Comparison of ENCODE assay signal across 36 cellular contexts in the genomic region with DNA sequence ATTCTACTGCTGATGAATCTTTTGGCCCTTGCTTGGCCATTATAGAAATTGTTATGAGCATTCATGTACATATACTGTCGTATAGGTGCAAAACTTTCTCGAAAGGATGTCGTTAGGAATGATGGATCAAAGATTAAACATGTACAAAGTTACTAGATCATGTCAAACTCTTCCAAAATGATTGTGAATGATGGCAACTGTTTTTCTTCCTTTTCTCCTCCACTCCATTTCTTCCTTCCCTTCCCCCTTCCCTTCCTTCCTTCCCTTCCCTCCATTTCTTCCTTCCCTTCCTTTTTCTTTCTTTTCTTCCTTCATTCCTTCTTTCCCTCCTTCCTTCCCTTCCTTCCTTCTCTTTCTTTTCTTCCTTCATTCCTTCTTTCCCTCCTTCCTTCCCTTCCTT.
DNase-seq lines count a peak whose midpoint lies in the region; ATAC-seq, FAIRE-seq and TF ChIP-seq lines count a peak whose summit lies in the region.
"Had no signal": no experiment of that assay in that cellular context is flagged by ENCODE, and none has a peak within 500 bp of the region (broad histone marks: within the 10 kb centered on the region; RNA-seq: fewer than 3 reads in every experiment).

No MANE protein-coding gene starts in this region.

- no peaks in the 10 kb centered on the region for H3K36me3 Mint-ChIP-seq in WTC11
- H3K36me3 Mint-ChIP-seq in activated T-cell treated with anti-CD3 and anti-CD28 coated beads, Interleukin-2, amount 50 U/mL, for 4 hours (ENCODE audit: insufficient read depth), result no peaks in the 10 kb centered on the region
- H3K36me3 Mint-ChIP-seq: CD14-positive monocyte; CD4-positive, alpha-beta memory T cell; CD4-positive, CD25-positive, alpha-beta regulatory T cell; CD8-positive, alpha-beta memory T cell; CD8-positive, alpha-beta T cell had no signal

- no peak overlapping the region for H3K27ac ChIP-seq in HepG2 (ENCODE audit: extremely low read length, insufficient read depth, low read length)
- H3K27ac ChIP-seq in right lobe of liver, result no peak overlapping the region
- H3K27ac ChIP-seq in OCI-LY7 (ENCODE audit: low read depth, low read length, poor library complexity, severe bottlenecking), result no peak overlapping the region
- no peak overlapping the region for H3K27ac ChIP-seq in K562 (ENCODE audit: extremely low read depth, low read depth, low read length)
- H3K27ac ChIP-seq: 22Rv1; A549; BLaER1; BLaER1 treated with 17β-estradiol and CSF1 and Interleukin-3, amounts not matched to agents 10 nM and 100 nM; C4-2B had no signal

- TF ChIP-seq EP300 in HepG2 (IDR thresholded peaks at IDR 0.05; ENCODE audit: low read depth in 2 of 2, low read length in 2 of 2) (no peak), HepG2 (CRISPR knock-in tag; IDR thresholded peaks at IDR 0.05; ENCODE audit: borderline replicate concordance) (no peak), K562 (IDR thresholded peaks at IDR 0.05; ENCODE audit: low read length) (no peak)

- TF ChIP-seq RAD21 in HepG2 (CRISPR knock-in tag; IDR thresholded peaks at IDR 0.05) (no peak), K562 (CRISPR knock-in tag; conservative IDR thresholded peaks at IDR 0.05 in 1 of 2, IDR thresholded peaks at IDR 0.05 in 1 of 2) (no peak)

- H3K9me2 ChIP-seq in OCI-LY7 (ENCODE audit: insufficient read depth, low read length), result no peaks in the 10 kb centered on the region

- H4K20me1 ChIP-seq in HepG2 (ENCODE audit: insufficient read depth, low read length) (no peaks in the 10 kb centered on the region), OCI-LY7 (ENCODE audit: insufficient read depth, low read length) (no peaks in the 10 kb centered on the region), K562 (replicated peaks; ENCODE audit: control insufficient read depth, insufficient read depth, low read length) (no peaks in the 10 kb centered on the region)
- H4K20me1 ChIP-seq: BLaER1; BLaER1 treated with 17β-estradiol and CSF1 and Interleukin-3, amounts not matched to agents 10 nM and 100 nM had no signal

- no peak overlapping the region for H3K4me2 ChIP-seq in HepG2 (ENCODE audit: low read depth, low read length)
- no peak overlapping the region for H3K4me2 ChIP-seq in OCI-LY7 (ENCODE audit: low read length)
- no peak overlapping the region for H3K4me2 ChIP-seq in K562 (ENCODE audit: insufficient read depth, low read length)
- H3K4me2 ChIP-seq: A549; BLaER1; BLaER1 treated with 17β-estradiol and CSF1 and Interleukin-3, amounts not matched to agents 10 nM and 100 nM had no signal

- intact Hi-C loops in HepG2 (cut with micrococcal nuclease; ENCODE audit: unreplicated experiment) (no loop called here), right lobe of liver (cut with DNase I) (no loop called here), OCI-LY7 (cut with micrococcal nuclease; ENCODE audit: unreplicated experiment) (no loop called here), K562 (cut with micrococcal nuclease) (no loop called here), left cardiac atrium (cut with DNase I) (no loop called here)

- DNase-seq in HepG2 (ENCODE audit: low spot score) (no peak), right lobe of liver (no peak), OCI-LY7 (ENCODE audit: low spot score) (no peak), WTC11 (ENCODE audit: low spot score) (no peak), K562 (ENCODE audit: extremely low read depth in 1 of 4, low spot score in 3 of 4) (no peak), left cardiac atrium (no peak), NCI-H1092 (lab: John Stamatoyannopoulos, UW) (no peak)
- no peak for DNase-seq in activated T-cell treated with anti-CD3 and anti-CD28 coated beads, Interleukin-2, amount 50 U/mL, for 4 hours
- DNase-seq: 8988T; ACHN; AML-193; BE2C; C1 segment of cervical spinal cord; Caco-2; Calu3; CD4-positive, alpha-beta memory T cell; CD4-positive, alpha-beta T cell; CD4-positive, CD25-positive, alpha-beta regulatory T cell; CD8-positive, alpha-beta memory T cell; CD8-positive, alpha-beta T cell; COR-L47; DMS 273 treated with DMSO at 0.1 percent for 48 hours; DMS153; DMS53; DMS79; DMS79 treated with DMSO at 0.1 percent for 48 hours; DND-41; EL had no signal

- no peaks in the 10 kb centered on the region for H3K4me1 Mint-ChIP-seq in WTC11
- no peaks in the 10 kb centered on the region for H3K4me1 Mint-ChIP-seq in activated T-cell treated with anti-CD3 and anti-CD28 coated beads, Interleukin-2, amount 50 U/mL, for 4 hours (ENCODE audit: low read depth)
- H3K4me1 Mint-ChIP-seq: B cell; CD14-positive monocyte; CD4-positive, alpha-beta memory T cell; CD4-positive, CD25-positive, alpha-beta regulatory T cell; CD8-positive, alpha-beta memory T cell had no signal

- no peaks in the 10 kb centered on the region for H3K27me3 ChIP-seq in HepG2 (ENCODE audit: control insufficient read depth in 1 of 2, insufficient read depth in 2 of 2, low read length in 2 of 2)
- H3K27me3 ChIP-seq in right lobe of liver, result no peaks in the 10 kb centered on the region
- H3K27me3 ChIP-seq in K562 (ENCODE audit: control insufficient read depth in 2 of 2, insufficient read depth in 2 of 2, low read length in 2 of 2), result no peaks in the 10 kb centered on the region
- H3K27me3 ChIP-seq: BE2C; BLaER1; BLaER1 treated with 17β-estradiol and CSF1 and Interleukin-3, amounts not matched to agents 10 nM and 100 nM had no signal

- no peak for TF ChIP-seq POLR2A in HepG2 (IDR thresholded peaks at IDR 0.05; ENCODE audit: insufficient read depth in 1 of 2, low read depth in 2 of 2, low read length in 2 of 2)
- no peak for TF ChIP-seq POLR2A in right lobe of liver (IDR thresholded peaks at IDR 0.05)
- TF ChIP-seq POLR2A in K562 (conservative IDR thresholded peaks at IDR 0.05), result no peak

- peaks cover 6% of the 10 kb centered on the region for H3K9me3 Mint-ChIP-seq in WTC11
- H3K9me3 Mint-ChIP-seq in activated T-cell treated with anti-CD3 and anti-CD28 coated beads, Interleukin-2, amount 50 U/mL, for 4 hours, result peaks cover 25% of the 10 kb centered on the region

- in situ Hi-C loops in HepG2 (cut with HindIII; ENCODE audit: extremely low pct_ligation_motif_present, low pct_unique_long_range_greater_than_20kb), result no loop called here
- in situ Hi-C loops in K562 (cut with MboI), result no loop called here

- CTCF ChIA-PET in HepG2 (lab: Yijun Ruan, JAX; ENCODE audit: low intra/inter-chr PET ratio, low total read pairs) (no interaction called here), OCI-LY7 (lab: Charles Lee; ENCODE audit: unreplicated experiment) (no interaction called here), WTC11 (lab: Charles Lee) (no interaction called here), K562 (lab: Yijun Ruan, JAX; ENCODE audit: low intra/inter-chr PET ratio) (no interaction called here)

- no peak overlapping the region for H3K4me3 ChIP-seq in HepG2 (replicated peaks in 1 of 3; ENCODE audit: insufficient read depth in 1 of 3, low read depth in 2 of 3, low read length in 3 of 3)
- H3K4me3 ChIP-seq in right lobe of liver, result no peak overlapping the region
- no peak overlapping the region for H3K4me3 ChIP-seq in OCI-LY7 (ENCODE audit: low read depth, low read length, poor library complexity, severe bottlenecking)
- H3K4me3 ChIP-seq in K562, result no peak overlapping the region
- H3K4me3 ChIP-seq: A549; BLaER1; BLaER1 treated with 17β-estradiol and CSF1 and Interleukin-3, amounts not matched to agents 10 nM and 100 nM had no signal

- no peaks in the 10 kb centered on the region for H3K27me3 Mint-ChIP-seq in WTC11 (ENCODE audit: low read depth)
- no peaks in the 10 kb centered on the region for H3K27me3 Mint-ChIP-seq in activated T-cell treated with anti-CD3 and anti-CD28 coated beads, Interleukin-2, amount 50 U/mL, for 4 hours (ENCODE audit: low read depth)
- H3K27me3 Mint-ChIP-seq: B cell; CD4-positive, alpha-beta memory T cell; CD4-positive, alpha-beta T cell; CD4-positive, CD25-positive, alpha-beta regulatory T cell; CD8-positive, alpha-beta memory T cell had no signal

- H3K4me1 ChIP-seq in HepG2 (ENCODE audit: insufficient read depth, low read length) (no peaks in the 10 kb centered on the region), right lobe of liver (no peaks in the 10 kb centered on the region), OCI-LY7 (ENCODE audit: insufficient read depth, low read length, poor library complexity, severe bottlenecking) (peaks cover 4% of the 10 kb centered on the region), K562 (replicated peaks in 1 of 2; ENCODE audit: control insufficient read depth in 2 of 2, insufficient read depth in 2 of 2, low read length in 2 of 2) (no peaks in the 10 kb centered on the region)
- H3K4me1 ChIP-seq: A549, BLaER1, Caco-2 had no signal

- no peak overlapping the region for H3K27ac Mint-ChIP-seq in WTC11
- H3K27ac Mint-ChIP-seq: B cell; CD14-positive monocyte; CD4-positive, alpha-beta memory T cell; CD4-positive, alpha-beta T cell; CD4-positive, CD25-positive, alpha-beta regulatory T cell; CD8-positive, alpha-beta memory T cell; CD8-positive, alpha-beta T cell had no signal

- POLR2A ChIA-PET in HepG2 (lab: Yijun Ruan, JAX) (no interaction called here), OCI-LY7 (lab: Charles Lee) (no interaction called here), WTC11 (lab: Charles Lee) (no interaction called here), K562 (lab: Yijun Ruan, JAX) (no interaction called here)

- no peaks in the 10 kb centered on the region for H3K9me1 ChIP-seq in K562 (ENCODE audit: control insufficient read depth, insufficient read depth, low read length)

- FAIRE-seq in HepG2 (lab: Jason Lieb, UNC) (no peak), K562 (lab: Jason Lieb, UNC) (no peak)
- FAIRE-seq: A549, D721Med had no signal

- BruUV-seq in HepG2 (replicated peaks; lab: Mats Ljungman, UMichigan) (no TSS peak), OCI-LY7 (replicated peaks; lab: Mats Ljungman, UMichigan) (no TSS peak), K562 (replicated peaks; lab: Mats Ljungman, UMichigan) (no TSS peak)

- H3K79me2 ChIP-seq in HepG2 (ENCODE audit: insufficient read depth, low read length) (no peaks in the 10 kb centered on the region), OCI-LY7 (ENCODE audit: insufficient read depth, low read depth, low read length) (no peaks in the 10 kb centered on the region), K562 (ENCODE audit: control insufficient read depth, insufficient read depth, low read length) (no peaks in the 10 kb centered on the region)

- ATAC-seq in HepG2 (no peak), right lobe of liver (no peak), WTC11 (no peak), K562 (no peak), left cardiac atrium (no peak)
- no peak for ATAC-seq in activated T-cell treated with anti-CD3 and anti-CD28 coated beads, Interleukin-2, amount 50 U/mL, for 4 hours
- ATAC-seq: A549; CD8-positive, alpha-beta T cell had no signal

- H2AFZ ChIP-seq in HepG2 (ENCODE audit: low read length) (no peak overlapping the region), OCI-LY7 (ENCODE audit: low read length) (0 out of 2 replicates have a peak overlapping the region, but pooled peaks have one; percentile 21), K562 (ENCODE audit: low read depth, low read length) (no peak overlapping the region)

- H3K9ac ChIP-seq in HepG2 (ENCODE audit: insufficient read depth, low read depth, low read length) (no peak overlapping the region), K562 (ENCODE audit: insufficient read depth in 1 of 2, low read depth in 2 of 2, low read length in 2 of 2) (no peak overlapping the region)
- H3K9ac ChIP-seq: BLaER1; BLaER1 treated with 17β-estradiol and CSF1 and Interleukin-3, amounts not matched to agents 10 nM and 100 nM had no signal

- H3K36me3 ChIP-seq in HepG2 (replicated peaks in 1 of 2; ENCODE audit: control insufficient read depth in 1 of 2, insufficient read depth in 2 of 2, low read length in 2 of 2), result no peaks in the 10 kb centered on the region
- no peaks in the 10 kb centered on the region for H3K36me3 ChIP-seq in right lobe of liver
- H3K36me3 ChIP-seq in OCI-LY7 (ENCODE audit: insufficient read depth, low read length), result no peaks in the 10 kb centered on the region; the same call in 1 of the 2 replicates
- H3K36me3 ChIP-seq in K562 (ENCODE audit: control insufficient read depth, insufficient read depth, low read length), result no peaks in the 10 kb centered on the region
- H3K36me3 ChIP-seq: BE2C; BLaER1; BLaER1 treated with 17β-estradiol and CSF1 and Interleukin-3, amounts not matched to agents 10 nM and 100 nM had no signal

- no peak overlapping the region for H3K4me3 Mint-ChIP-seq in WTC11
- no peak overlapping the region for H3K4me3 Mint-ChIP-seq in activated T-cell treated with anti-CD3 and anti-CD28 coated beads, Interleukin-2, amount 50 U/mL, for 4 hours
- H3K4me3 Mint-ChIP-seq: B cell; CD14-positive monocyte; CD4-positive, alpha-beta memory T cell; CD4-positive, alpha-beta T cell; CD4-positive, CD25-positive, alpha-beta regulatory T cell; CD8-positive, alpha-beta memory T cell; CD8-positive, alpha-beta T cell had no signal

- 24% methylated on average over 3 of the region's 3 CpGs for WGBS in HepG2 (ENCODE audit: low lambda C conversion rate)
- 74% methylated on average over 3 of the region's 3 CpGs for WGBS in right lobe of liver (ENCODE audit: insufficient coverage, low coverage, low lambda C conversion rate, missing lambda C conversion rate)
- 3% methylated on average over 3 of the region's 3 CpGs for WGBS in K562 (ENCODE audit: insufficient coverage, low coverage, missing lambda C conversion rate)

- no peak for TF ChIP-seq CTCF in HepG2 (CRISPR knock-in tag; IDR thresholded peaks at IDR 0.05)
- no peak for TF ChIP-seq CTCF in right lobe of liver (IDR thresholded peaks at IDR 0.05)
- TF ChIP-seq CTCF in OCI-LY7 (conservative IDR thresholded peaks at IDR 0.05; ENCODE audit: low read length), result no peak
- no peak for TF ChIP-seq CTCF in WTC11 (IDR thresholded peaks at IDR 0.05)
- TF ChIP-seq CTCF in K562 (IDR thresholded peaks at IDR 0.05 in 2 of 3, conservative IDR thresholded peaks at IDR 0.05 in 1 of 3; ENCODE audit: insufficient read depth in 2 of 3, low read depth in 1 of 3, low read length in 3 of 3), result no peak

- H3K9me3 ChIP-seq in HepG2 (ENCODE audit: low read length), result peaks cover 6% of the 10 kb centered on the region
- H3K9me3 ChIP-seq in right lobe of liver, result no peaks in the 10 kb centered on the region
- 0 out of 2 replicates have a peak, but pooled peaks cover 4% of the 10 kb centered on the region for H3K9me3 ChIP-seq in OCI-LY7 (ENCODE audit: low read length)
- H3K9me3 ChIP-seq in K562 (replicated peaks; ENCODE audit: control insufficient read depth, insufficient read depth, low read depth, low read length), result no peaks in the 10 kb centered on the region
- H3K9me3 ChIP-seq: A549; BE2C; BLaER1; BLaER1 treated with 17β-estradiol and CSF1 and Interleukin-3, amounts not matched to agents 10 nM and 100 nM; Caco-2 had no signal
